In the genomic region with DNA sequence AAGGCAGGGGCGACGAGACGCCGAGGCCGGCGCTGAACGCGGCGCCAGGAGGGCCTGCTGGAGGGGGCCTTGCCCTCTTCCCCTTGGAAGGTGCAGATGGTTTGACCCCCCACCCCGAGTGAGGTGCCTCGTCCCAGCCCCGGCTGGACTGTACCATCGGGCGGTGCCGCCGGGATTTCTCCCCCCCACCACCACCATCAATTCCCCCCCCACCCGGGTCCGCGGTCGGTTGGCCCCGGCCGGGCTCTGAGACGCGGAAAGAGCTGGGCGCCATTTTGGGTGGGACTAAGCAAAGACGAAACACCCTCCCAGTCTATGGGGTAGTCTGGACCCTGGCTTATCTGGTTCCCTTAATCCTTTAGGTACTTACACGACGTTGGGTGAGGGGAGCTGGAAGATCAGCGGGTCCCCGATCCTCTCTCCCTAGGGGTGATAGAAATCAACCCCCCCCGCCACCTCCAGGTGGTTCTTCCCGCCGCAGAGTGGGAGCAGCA, we compare ENCODE assay signal across 1 cellular context.
A peak's percentile ranks its signal among the peaks of the same experiment; 100 is the strongest.
TF ChIP-seq lines count a peak whose summit lies in the region.

A gene with protein sequence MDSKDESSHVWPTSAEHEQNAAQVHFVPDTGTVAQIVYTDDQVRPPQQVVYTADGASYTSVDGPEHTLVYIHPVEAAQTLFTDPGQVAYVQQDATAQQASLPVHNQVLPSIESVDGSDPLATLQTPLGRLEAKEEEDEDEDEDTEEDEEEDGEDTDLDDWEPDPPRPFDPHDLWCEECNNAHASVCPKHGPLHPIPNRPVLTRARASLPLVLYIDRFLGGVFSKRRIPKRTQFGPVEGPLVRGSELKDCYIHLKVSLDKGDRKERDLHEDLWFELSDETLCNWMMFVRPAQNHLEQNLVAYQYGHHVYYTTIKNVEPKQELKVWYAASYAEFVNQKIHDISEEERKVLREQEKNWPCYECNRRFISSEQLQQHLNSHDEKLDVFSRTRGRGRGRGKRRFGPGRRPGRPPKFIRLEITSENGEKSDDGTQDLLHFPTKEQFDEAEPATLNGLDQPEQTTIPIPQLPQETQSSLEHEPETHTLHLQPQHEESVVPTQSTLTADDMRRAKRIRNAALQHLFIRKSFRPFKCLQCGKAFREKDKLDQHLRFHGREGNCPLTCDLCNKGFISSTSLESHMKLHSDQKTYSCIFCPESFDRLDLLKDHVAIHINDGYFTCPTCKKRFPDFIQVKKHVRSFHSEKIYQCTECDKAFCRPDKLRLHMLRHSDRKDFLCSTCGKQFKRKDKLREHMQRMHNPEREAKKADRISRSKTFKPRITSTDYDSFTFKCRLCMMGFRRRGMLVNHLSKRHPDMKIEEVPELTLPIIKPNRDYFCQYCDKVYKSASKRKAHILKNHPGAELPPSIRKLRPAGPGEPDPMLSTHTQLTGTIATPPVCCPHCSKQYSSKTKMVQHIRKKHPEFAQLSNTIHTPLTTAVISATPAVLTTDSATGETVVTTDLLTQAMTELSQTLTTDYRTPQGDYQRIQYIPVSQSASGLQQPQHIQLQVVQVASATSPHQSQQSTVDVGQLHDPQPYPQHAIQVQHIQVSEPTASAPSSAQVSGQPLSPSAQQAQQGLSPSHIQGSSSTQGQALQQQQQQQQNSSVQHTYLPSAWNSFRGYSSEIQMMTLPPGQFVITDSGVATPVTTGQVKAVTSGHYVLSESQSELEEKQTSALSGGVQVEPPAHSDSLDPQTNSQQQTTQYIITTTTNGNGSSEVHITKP (minus strand): TSS at position 484 of the 494 bp plus-strand sequence. CDS start 41,871 bp downstream, outside the sequence.

TF ChIP-seq in HEK293, 187 proteins besides CTCF, POLR2A, EP300 and RAD21 (continued from another document):
- TF ChIP-seq, protein P1, sequence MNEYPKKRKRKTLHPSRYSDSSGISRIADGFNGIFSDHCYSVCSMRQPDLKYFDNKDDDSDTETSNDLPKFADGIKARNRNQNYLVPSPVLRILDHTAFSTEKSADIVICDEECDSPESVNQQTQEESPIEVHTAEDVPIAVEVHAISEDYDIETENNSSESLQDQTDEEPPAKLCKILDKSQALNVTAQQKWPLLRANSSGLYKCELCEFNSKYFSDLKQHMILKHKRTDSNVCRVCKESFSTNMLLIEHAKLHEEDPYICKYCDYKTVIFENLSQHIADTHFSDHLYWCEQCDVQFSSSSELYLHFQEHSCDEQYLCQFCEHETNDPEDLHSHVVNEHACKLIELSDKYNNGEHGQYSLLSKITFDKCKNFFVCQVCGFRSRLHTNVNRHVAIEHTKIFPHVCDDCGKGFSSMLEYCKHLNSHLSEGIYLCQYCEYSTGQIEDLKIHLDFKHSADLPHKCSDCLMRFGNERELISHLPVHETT (tag by site-specific recombination; IDR thresholded peaks at IDR 0.05), result 0 out of 2 replicates have a peak, but pooled peaks have one; percentile 36
- TF ChIP-seq OVOL3 (tag by site-specific recombination; IDR thresholded peaks at IDR 0.05) (no peak), PATZ1 (tag by site-specific recombination; IDR thresholded peaks at IDR 0.05) (peak; percentile 65), ZNF585B (tag by site-specific recombination; IDR thresholded peaks at IDR 0.05) (no peak), ZNF302 (tag by site-specific recombination; IDR thresholded peaks at IDR 0.05; ENCODE audit: low read depth) (no peak), ZNF19 (tag by site-specific recombination; IDR thresholded peaks at IDR 0.05; ENCODE audit: low read depth) (no peak), PRDM10 (tag by site-specific recombination; IDR thresholded peaks at IDR 0.05) (peak; percentile 99), ZNF175 (tag by site-specific recombination; IDR thresholded peaks at IDR 0.05) (no peak), YY2 (tag by site-specific recombination; IDR thresholded peaks at IDR 0.05) (peak; percentile 30; the same call in 1 of the 2 replicates), ZBTB17 (tag by site-specific recombination; IDR thresholded peaks at IDR 0.05) (peak; percentile 71), ZNF624 (tag by site-specific recombination; IDR thresholded peaks at IDR 0.05) (no peak), TCF7L2 (IDR thresholded peaks at IDR 0.05; ENCODE audit: borderline replicate concordance, low read depth, low read length) (peak; percentile 55), ZNF391 (tag by site-specific recombination; IDR thresholded peaks at IDR 0.05; ENCODE audit: borderline replicate concordance, low read depth) (0 out of 2 replicates have a peak, but pooled peaks have one; percentile 18), ZBTB48 (tag by site-specific recombination; IDR thresholded peaks at IDR 0.05) (peak; percentile 74), ZNF701 (tag by site-specific recombination; IDR thresholded peaks at IDR 0.05) (no peak), SP7 (tag by site-specific recombination; IDR thresholded peaks at IDR 0.05) (peak; percentile 36; the same call in 1 of the 2 replicates), ZNF48 (tag by site-specific recombination; IDR thresholded peaks at IDR 0.05) (no peak), GLIS2 (tag by site-specific recombination; IDR thresholded peaks at IDR 0.05) (peak; percentile 77), ZNF146 (tag by site-specific recombination; IDR thresholded peaks at IDR 0.05) (no peak), ZNF449 (tag by site-specific recombination; IDR thresholded peaks at IDR 0.05) (no peak; the same call in 1 of the 2 replicates), ZSCAN30 (tag by site-specific recombination; IDR thresholded peaks at IDR 0.05) (peak; percentile 67; the same call in 1 of the 2 replicates), ZNF501 (tag by site-specific recombination; IDR thresholded peaks at IDR 0.05) (0 out of 2 replicates have a peak, but pooled peaks have one; percentile 17)
- TF ChIP-seq, protein P2, sequence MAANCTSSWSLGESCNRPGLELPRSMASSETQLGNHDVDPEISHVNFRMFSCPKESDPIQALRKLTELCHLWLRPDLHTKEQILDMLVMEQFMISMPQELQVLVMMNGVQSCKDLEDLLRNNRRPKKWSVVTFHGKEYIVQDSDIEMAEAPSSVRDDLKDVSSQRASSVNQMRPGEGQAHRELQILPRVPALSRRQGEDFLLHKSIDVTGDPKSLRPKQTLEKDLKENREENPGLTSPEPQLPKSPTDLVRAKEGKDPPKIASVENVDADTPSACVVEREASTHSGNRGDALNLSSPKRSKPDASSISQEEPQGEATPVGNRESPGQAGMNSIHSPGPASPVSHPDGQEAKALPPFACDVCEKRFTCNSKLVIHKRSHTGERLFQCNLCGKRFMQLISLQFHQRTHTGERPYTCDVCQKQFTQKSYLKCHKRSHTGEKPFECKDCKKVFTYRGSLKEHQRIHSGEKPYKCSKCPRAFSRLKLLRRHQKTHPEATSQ (tag by site-specific recombination; IDR thresholded peaks at IDR 0.05), result no peak
- TF ChIP-seq, protein P3, sequence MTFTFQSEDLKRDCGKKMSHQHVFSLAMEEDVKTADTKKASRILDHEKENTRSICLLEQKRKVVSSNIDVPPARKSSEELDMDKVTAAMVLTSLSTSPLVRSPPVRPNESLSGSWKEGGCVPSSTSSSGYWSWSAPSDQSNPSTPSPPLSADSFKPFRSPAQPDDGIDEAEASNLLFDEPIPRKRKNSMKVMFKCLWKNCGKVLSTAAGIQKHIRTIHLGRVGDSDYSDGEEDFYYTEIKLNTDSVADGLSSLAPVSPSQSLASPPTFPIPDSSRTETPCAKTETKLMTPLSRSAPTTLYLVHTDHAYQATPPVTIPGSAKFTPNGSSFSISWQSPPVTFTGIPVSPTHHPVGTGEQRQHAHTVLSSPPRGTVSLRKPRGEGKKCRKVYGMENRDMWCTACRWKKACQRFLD (tag by site-specific recombination; IDR thresholded peaks at IDR 0.05), result no peak
- TF ChIP-seq, protein P4, sequence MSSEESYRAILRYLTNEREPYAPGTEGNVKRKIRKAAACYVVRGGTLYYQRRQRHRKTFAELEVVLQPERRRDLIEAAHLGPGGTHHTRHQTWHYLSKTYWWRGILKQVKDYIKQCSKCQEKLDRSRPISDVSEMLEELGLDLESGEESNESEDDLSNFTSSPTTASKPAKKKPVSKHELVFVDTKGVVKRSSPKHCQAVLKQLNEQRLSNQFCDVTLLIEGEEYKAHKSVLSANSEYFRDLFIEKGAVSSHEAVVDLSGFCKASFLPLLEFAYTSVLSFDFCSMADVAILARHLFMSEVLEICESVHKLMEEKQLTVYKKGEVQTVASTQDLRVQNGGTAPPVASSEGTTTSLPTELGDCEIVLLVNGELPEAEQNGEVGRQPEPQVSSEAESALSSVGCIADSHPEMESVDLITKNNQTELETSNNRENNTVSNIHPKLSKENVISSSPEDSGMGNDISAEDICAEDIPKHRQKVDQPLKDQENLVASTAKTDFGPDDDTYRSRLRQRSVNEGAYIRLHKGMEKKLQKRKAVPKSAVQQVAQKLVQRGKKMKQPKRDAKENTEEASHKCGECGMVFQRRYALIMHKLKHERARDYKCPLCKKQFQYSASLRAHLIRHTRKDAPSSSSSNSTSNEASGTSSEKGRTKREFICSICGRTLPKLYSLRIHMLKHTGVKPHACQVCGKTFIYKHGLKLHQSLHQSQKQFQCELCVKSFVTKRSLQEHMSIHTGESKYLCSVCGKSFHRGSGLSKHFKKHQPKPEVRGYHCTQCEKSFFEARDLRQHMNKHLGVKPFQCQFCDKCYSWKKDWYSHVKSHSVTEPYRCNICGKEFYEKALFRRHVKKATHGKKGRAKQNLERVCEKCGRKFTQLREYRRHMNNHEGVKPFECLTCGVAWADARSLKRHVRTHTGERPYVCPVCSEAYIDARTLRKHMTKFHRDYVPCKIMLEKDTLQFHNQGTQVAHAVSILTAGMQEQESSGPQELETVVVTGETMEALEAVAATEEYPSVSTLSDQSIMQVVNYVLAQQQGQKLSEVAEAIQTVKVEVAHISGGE (tag by site-specific recombination; conservative IDR thresholded peaks at IDR 0.05; ENCODE audit: low read depth), result peak; percentile 88
